Comparison of ENCODE assay signal across 15 cellular contexts in genomic region chr2:69578201-69578555, GRCh38.
DNase-seq lines count a peak whose midpoint lies in the region; ATAC-seq and TF ChIP-seq lines count a peak whose summit lies in the region.
"Had no signal": no experiment of that assay in that cellular context is flagged by ENCODE, and none has a peak within 500 bp of the region (broad histone marks: within the 10 kb centered on the region; RNA-seq: fewer than 3 reads in every experiment).

No MANE protein-coding gene starts in this region.

- no peaks in the 10 kb centered on the region for H3K36me3 ChIP-seq in left ventricle myocardium inferior
- H3K36me3 ChIP-seq in suprapubic skin = no peaks in the 10 kb centered on the region
- H3K36me3 ChIP-seq: ascending aorta, sigmoid colon had no signal

- peaks cover 20% of the 10 kb centered on the region for H3K36me3 Mint-ChIP-seq in stimulated activated effector memory CD8-positive, alpha-beta T cell treated with anti-CD3 and anti-CD28 coated beads, Interleukin-12 subunit alpha, Interleukin-12 subunit beta, amount 100 ng/mL, for 72 hours
- H3K36me3 Mint-ChIP-seq: naive B cell had no signal

- H3K27ac ChIP-seq in left ventricle myocardium inferior (replicated peaks) (peak overlapping the region; percentile 69), right cardiac atrium (ENCODE audit: low read length) (no peak overlapping the region), suprapubic skin (no peak overlapping the region)
- H3K27ac ChIP-seq: ascending aorta, sigmoid colon, SJSA1 had no signal

- intact Hi-C loops in left ventricle myocardium inferior (cut with micrococcal nuclease) (no loop called here), right cardiac atrium (cut with DNase I) (no loop called here)

- no peak overlapping the region for H3K4me3 ChIP-seq in left ventricle myocardium inferior
- no peak overlapping the region for H3K4me3 ChIP-seq in right cardiac atrium (ENCODE audit: low read length)
- H3K4me3 ChIP-seq in suprapubic skin = no peak overlapping the region
- H3K4me3 ChIP-seq: ascending aorta, sigmoid colon, SJSA1 had no signal

- DNase-seq in left ventricle myocardium inferior (no peak), right cardiac atrium (no peak), RPMI7951 (ENCODE audit: low read depth) (peak; percentile 57), islet precursor cell (peak; percentile 43), NCI-H82 treated with DMSO at 0.1 percent for 48 hours (lab: John Stamatoyannopoulos, UW; ENCODE audit: unreplicated experiment) (no peak), suprapubic skin (ENCODE audit: low spot score in 2 of 2) (no peak)
- no peak for DNase-seq in stimulated activated effector memory CD8-positive, alpha-beta T cell treated with anti-CD3 and anti-CD28 coated beads, Interleukin-12 subunit alpha, Interleukin-12 subunit beta, amount 100 ng/mL, for 72 hours (ENCODE audit: low spot score in 2 of 2)
- DNase-seq: activated CD4-positive, alpha-beta T cell treated with anti-CD3 and anti-CD28 coated beads, Interleukin-2, amount 50 U/mL, for 1 hour; dermis blood vessel endothelial cell; naive B cell; sigmoid colon; stimulated activated CD4-positive, alpha-beta T cell treated with anti-CD3 and anti-CD28 coated beads, Interleukin-4, amount 100 ng/mL, for 4 hours had no signal

- peaks cover 82% of the 10 kb centered on the region for H3K4me1 Mint-ChIP-seq in stimulated activated effector memory CD8-positive, alpha-beta T cell treated with anti-CD3 and anti-CD28 coated beads, Interleukin-12 subunit alpha, Interleukin-12 subunit beta, amount 100 ng/mL, for 72 hours

- H3K9me3 Mint-ChIP-seq in stimulated activated effector memory CD8-positive, alpha-beta T cell treated with anti-CD3 and anti-CD28 coated beads, Interleukin-12 subunit alpha, Interleukin-12 subunit beta, amount 100 ng/mL, for 72 hours = no peaks in the 10 kb centered on the region
- H3K9me3 Mint-ChIP-seq: naive B cell had no signal

- H3K27me3 ChIP-seq in left ventricle myocardium inferior (ENCODE audit: low read depth) (no peaks in the 10 kb centered on the region), right cardiac atrium (ENCODE audit: control insufficient read depth, insufficient read depth) (no peaks in the 10 kb centered on the region), suprapubic skin (no peaks in the 10 kb centered on the region)
- H3K27me3 ChIP-seq: ascending aorta, sigmoid colon, SJSA1 had no signal

- 94% methylated on average over 2 of the region's 2 CpGs for WGBS in right cardiac atrium
- WGBS in suprapubic skin = 92% methylated on average over 2 of the region's 2 CpGs

- no peaks in the 10 kb centered on the region for H3K9me3 ChIP-seq in left ventricle myocardium inferior (replicated peaks)
- H3K9me3 ChIP-seq in right cardiac atrium (ENCODE audit: control insufficient read depth, low read length) = no peaks in the 10 kb centered on the region
- no peaks in the 10 kb centered on the region for H3K9me3 ChIP-seq in suprapubic skin
- H3K9me3 ChIP-seq: ascending aorta, sigmoid colon, SJSA1 had no signal

- H3K27ac Mint-ChIP-seq in stimulated activated effector memory CD8-positive, alpha-beta T cell treated with anti-CD3 and anti-CD28 coated beads, Interleukin-12 subunit alpha, Interleukin-12 subunit beta, amount 100 ng/mL, for 72 hours = peak overlapping the region; percentile 91

- TF ChIP-seq CTCF in left ventricle myocardium inferior (IDR thresholded peaks at IDR 0.05; ENCODE audit: borderline replicate concordance) (no peak), suprapubic skin (IDR thresholded peaks at IDR 0.05) (no peak)

- peaks cover 83% of the 10 kb centered on the region for H3K4me1 ChIP-seq in left ventricle myocardium inferior
- H3K4me1 ChIP-seq in right cardiac atrium (ENCODE audit: control insufficient read depth, insufficient read depth, low read length) = peaks cover 17% of the 10 kb centered on the region
- peaks cover 23% of the 10 kb centered on the region for H3K4me1 ChIP-seq in suprapubic skin

- H3K4me3 Mint-ChIP-seq in stimulated activated effector memory CD8-positive, alpha-beta T cell treated with anti-CD3 and anti-CD28 coated beads, Interleukin-12 subunit alpha, Interleukin-12 subunit beta, amount 100 ng/mL, for 72 hours = no peak overlapping the region

- TF ChIP-seq EP300 in suprapubic skin (IDR thresholded peaks at IDR 0.05) = no peak

- no peak for TF ChIP-seq POLR2A in suprapubic skin (IDR thresholded peaks at IDR 0.05)

- ATAC-seq in right cardiac atrium = no peak
- ATAC-seq in stimulated activated effector memory CD8-positive, alpha-beta T cell treated with anti-CD3 and anti-CD28 coated beads, Interleukin-12 subunit alpha, Interleukin-12 subunit beta, amount 100 ng/mL, for 72 hours = no peak
- no peak for ATAC-seq in HG02763 (IDR thresholded peaks at IDR 0.05; ENCODE audit: unreplicated experiment)

Comparison
In these comparisons a context has a peak if more than half of its experiments do, and no peak if none do; other contexts are left out.
1. DNase-seq: peak in RPMI7951 (single experiment) and islet precursor cell (single experiment); none in left ventricle myocardium inferior (single experiment), right cardiac atrium (0 of 3), stimulated activated effector memory CD8-positive, alpha-beta T cell treated with anti-CD3 and anti-CD28 coated beads, Interleukin-12 subunit alpha, Interleukin-12 subunit beta, amount 100 ng/mL, for 72 hours (0 of 2), NCI-H82 treated with DMSO at 0.1 percent for 48 hours (single experiment) and suprapubic skin (0 of 2).